In genomic region chr6:21281366-21281765, GRCh38 we compare ENCODE assay signal across 35 cellular contexts.
DNase-seq lines count a peak whose midpoint lies in the region; ATAC-seq, FAIRE-seq and TF ChIP-seq lines count a peak whose summit lies in the region.
"Had no signal": no experiment of that assay in that cellular context is flagged by ENCODE, and none has a peak within 500 bp of the region (broad histone marks: within the 10 kb centered on the region; RNA-seq: fewer than 3 reads in every experiment).

No MANE protein-coding gene starts in this region.

- no peaks in the 10 kb centered on the region for H4K20me1 ChIP-seq in astrocyte (ENCODE audit: insufficient read depth, low read length)

- H3K4me2 ChIP-seq in astrocyte (ENCODE audit: low read length): no peak overlapping the region
- H3K4me2 ChIP-seq: GM23338 had no signal

- no peak for FAIRE-seq in astrocyte (lab: Jason Lieb, UNC)
- FAIRE-seq: K562, kidney had no signal

- peaks cover 2% of the 10 kb centered on the region for H3K27me3 ChIP-seq in astrocyte (ENCODE audit: insufficient read depth, low read length)
- H3K27me3 ChIP-seq: transverse colon had no signal

- H3K9ac ChIP-seq in astrocyte (ENCODE audit: low read length): no peak overlapping the region
- H3K9ac ChIP-seq: parathyroid adenoma had no signal

- no peaks in the 10 kb centered on the region for H3K36me3 Mint-ChIP-seq in astrocyte (ENCODE audit: low read depth, unreplicated experiment)
- H3K36me3 Mint-ChIP-seq in type B pancreatic cell: peaks cover 8% of the 10 kb centered on the region
- H3K36me3 Mint-ChIP-seq: activated CD8-positive, alpha-beta memory T cell treated with anti-CD3 and anti-CD28 coated beads, Interleukin-2, amount 10 ng/mL, durations not matched to agents 7 days and 5 days; CD14-positive monocyte had no signal

- H3K4me1 Mint-ChIP-seq in astrocyte (ENCODE audit: low read depth, unreplicated experiment) (no peaks in the 10 kb centered on the region), type B pancreatic cell (ENCODE audit: unreplicated experiment) (peaks cover 34% of the 10 kb centered on the region)
- H3K4me1 Mint-ChIP-seq: activated CD8-positive, alpha-beta memory T cell treated with anti-CD3 and anti-CD28 coated beads, Interleukin-2, amount 10 ng/mL, durations not matched to agents 7 days and 5 days; activated naive CD8-positive, alpha-beta T cell treated with anti-CD3 and anti-CD28 coated beads, Interleukin-2, amount 50 U/mL, for 24 hours; CD14-positive monocyte had no signal

- H3K9me3 Mint-ChIP-seq in astrocyte (ENCODE audit: unreplicated experiment) (no peaks in the 10 kb centered on the region), type B pancreatic cell (peaks cover 23% of the 10 kb centered on the region)
- H3K9me3 Mint-ChIP-seq: activated naive CD8-positive, alpha-beta T cell treated with anti-CD3 and anti-CD28 coated beads, Interleukin-2, amount 50 U/mL, for 24 hours; T-helper 1 cell treated with Interleukin-12 subunit alpha and Interleukin-12 subunit beta and Interleukin-4 antibody, amounts not matched to agents 30 μg/mL and 1 μg/mL, for 36 hours had no signal

- H3K9me3 ChIP-seq in astrocyte (ENCODE audit: insufficient read depth, low read depth, low read length): no peaks in the 10 kb centered on the region
- H3K9me3 ChIP-seq: mucosa of descending colon, transverse colon had no signal

- peaks cover 4% of the 10 kb centered on the region for H3K4me1 ChIP-seq in astrocyte (ENCODE audit: insufficient read depth, low read length)
- H3K4me1 ChIP-seq: parathyroid adenoma, transverse colon had no signal

- TF ChIP-seq CTCF in astrocyte (IDR thresholded peaks at IDR 0.05; ENCODE audit: insufficient read depth, low read depth, low read length): no peak
- no peak for TF ChIP-seq CTCF in type B pancreatic cell (conservative IDR thresholded peaks at IDR 0.05)

- no peak overlapping the region for H3K27ac ChIP-seq in astrocyte (ENCODE audit: low read depth, low read length)
- H3K27ac ChIP-seq: 22Rv1, epithelial cell of prostate, parathyroid adenoma, RWPE1, SK-N-MC, transverse colon had no signal

- DNase-seq in NCI-H82 (lab: John Stamatoyannopoulos, UW) (peak; percentile 10), NCI-H82 treated with DMSO at 0.1 percent for 48 hours (lab: John Stamatoyannopoulos, UW; ENCODE audit: unreplicated experiment) (no peak), astrocyte (ENCODE audit: low read depth) (peak; percentile 6), mucosa of gallbladder (ENCODE audit: low spot score) (peak; percentile 52), type B pancreatic cell (ENCODE audit: extremely low spot score, unreplicated experiment) (no peak)
- DNase-seq: activated CD4-positive, alpha-beta T cell treated with anti-CD3 and anti-CD28 coated beads, Interleukin-2, amount 50 U/mL, for 4 hours; activated CD8-positive, alpha-beta memory T cell treated with anti-CD3 and anti-CD28 coated beads, Interleukin-2, amount 10 ng/mL, durations not matched to agents 7 days and 5 days; activated naive CD8-positive, alpha-beta T cell treated with anti-CD3 and anti-CD28 coated beads, Interleukin-2, amount 50 U/mL, for 24 hours; activated T-cell treated with anti-CD3 and anti-CD28 coated beads, Interleukin-2, amount 50 U/mL, for 48 hours; central memory CD4-positive, alpha-beta T cell; cortex of kidney; DMS79 treated with DMSO at 0.1 percent for 48 hours; effector memory CD4-positive, alpha-beta T cell; kidney; mucosa of descending colon; NCI-H1105; NCI-H187 treated with DMSO at 0.1 percent for 48 hours; NCI-H524; OCI-M1; right cardiac atrium; stimulated activated CD4-positive, alpha-beta T cell treated with anti-CD3 and anti-CD28 coated beads, Interleukin-12 subunit alpha, Interleukin-12 subunit beta, amount 100 ng/mL, for 4 hours; stimulated activated CD4-positive, alpha-beta T cell treated with anti-CD3 and anti-CD28 coated beads, Interleukin-2, amount 100 ng/mL, for 48 hours; transverse colon had no signal

- no peak overlapping the region for H3K27ac Mint-ChIP-seq in astrocyte (ENCODE audit: unreplicated experiment)
- H3K27ac Mint-ChIP-seq in type B pancreatic cell: peak overlapping the region; percentile 96
- H3K27ac Mint-ChIP-seq: activated CD8-positive, alpha-beta memory T cell treated with anti-CD3 and anti-CD28 coated beads, Interleukin-2, amount 10 ng/mL, durations not matched to agents 7 days and 5 days; activated naive CD8-positive, alpha-beta T cell treated with anti-CD3 and anti-CD28 coated beads, Interleukin-2, amount 50 U/mL, for 24 hours; CD14-positive monocyte; GM23338; T-helper 1 cell treated with Interleukin-12 subunit alpha and Interleukin-12 subunit beta and Interleukin-4 antibody, amounts not matched to agents 30 μg/mL and 1 μg/mL, for 36 hours had no signal

- H3K4me3 Mint-ChIP-seq in astrocyte (ENCODE audit: unreplicated experiment): no peak overlapping the region
- peak overlapping the region; percentile 9 for H3K4me3 Mint-ChIP-seq in type B pancreatic cell
- H3K4me3 Mint-ChIP-seq: activated CD8-positive, alpha-beta memory T cell treated with anti-CD3 and anti-CD28 coated beads, Interleukin-2, amount 10 ng/mL, durations not matched to agents 7 days and 5 days; activated naive CD8-positive, alpha-beta T cell treated with anti-CD3 and anti-CD28 coated beads, Interleukin-2, amount 50 U/mL, for 24 hours; CD14-positive monocyte; GM23338; T-helper 1 cell treated with Interleukin-12 subunit alpha and Interleukin-12 subunit beta and Interleukin-4 antibody, amounts not matched to agents 30 μg/mL and 1 μg/mL, for 36 hours had no signal

- H3K27me3 Mint-ChIP-seq in astrocyte (ENCODE audit: low read depth, unreplicated experiment) (peaks cover 3% of the 10 kb centered on the region), type B pancreatic cell (no peaks in the 10 kb centered on the region)
- H3K27me3 Mint-ChIP-seq: activated naive CD8-positive, alpha-beta T cell treated with anti-CD3 and anti-CD28 coated beads, Interleukin-2, amount 50 U/mL, for 24 hours had no signal

- no peak overlapping the region for H2AFZ ChIP-seq in astrocyte (ENCODE audit: low read depth, low read length)
- H2AFZ ChIP-seq: GM23338, parathyroid adenoma had no signal

- no peak overlapping the region for H3K4me3 ChIP-seq in astrocyte (ENCODE audit: insufficient read depth, low read depth, low read length)
- H3K4me3 ChIP-seq: GM23338, K562, mucosa of descending colon, SK-N-MC, transverse colon had no signal

- ATAC-seq in HG02885 (IDR thresholded peaks at IDR 0.05; ENCODE audit: poor library complexity, unreplicated experiment) (no peak), GM21825 (IDR thresholded peaks at IDR 0.05; ENCODE audit: unreplicated experiment) (no peak), GM19397 (IDR thresholded peaks at IDR 0.05; ENCODE audit: unreplicated experiment) (no peak)
- ATAC-seq: activated CD8-positive, alpha-beta memory T cell treated with anti-CD3 and anti-CD28 coated beads, Interleukin-2, amount 10 ng/mL, durations not matched to agents 7 days and 5 days; activated naive CD8-positive, alpha-beta T cell treated with anti-CD3 and anti-CD28 coated beads, Interleukin-2, amount 50 U/mL, for 24 hours; GM23338; K562; mucosa of descending colon; right cardiac atrium had no signal

- H3K79me2 ChIP-seq in astrocyte (ENCODE audit: insufficient read depth, low read length): no peaks in the 10 kb centered on the region
- H3K79me2 ChIP-seq: parathyroid adenoma had no signal

- H3K36me3 ChIP-seq in astrocyte (ENCODE audit: insufficient read depth, low read length): no peaks in the 10 kb centered on the region
- H3K36me3 ChIP-seq: transverse colon had no signal

Comparison
In these comparisons a context has a peak if more than half of its experiments do, and no peak if none do; other contexts are left out.
1. DNase-seq: peak in NCI-H82 (single experiment), astrocyte (single experiment) and mucosa of gallbladder (single experiment); none in NCI-H82 treated with DMSO at 0.1 percent for 48 hours (single experiment) and type B pancreatic cell (single experiment).